ENCODE assay signal across 29 cellular contexts in genomic region chr14:88203289-88203688, GRCh38.
"Had no signal": no experiment of that assay in that cellular context is flagged by ENCODE, and none has a peak within 500 bp of the region (broad histone marks: within the 10 kb centered on the region; RNA-seq: fewer than 3 reads in every experiment).

No MANE protein-coding gene starts in this region.

- H3K9me3 ChIP-seq: ascending aorta, breast epithelium, colonic mucosa, esophagus squamous epithelium, gastroesophageal sphincter had no signal

- DNase-seq: activated B cell treated with CpG ODN at 0.5 μM for 24 hours; activated CD4-positive, alpha-beta T cell treated with anti-CD3 and anti-CD28 coated beads for 48 hours; activated CD4-positive, alpha-beta T cell treated with anti-CD3 and anti-CD28 coated beads, Interleukin-2, amount 50 U/mL, for 1 hour; activated CD4-positive, alpha-beta T cell treated with anti-CD3 and anti-CD28 coated beads, Interleukin-2, amount 50 U/mL, for 48 hours; activated CD8-positive, alpha-beta memory T cell treated with anti-CD3 and anti-CD28 coated beads for 24 hours; activated CD8-positive, alpha-beta T cell treated with anti-CD3 and anti-CD28 coated beads for 36 hours; activated effector memory CD4-positive, alpha-beta T cell treated with Interleukin-2 at 50 U/mL for 16 hours; activated gamma-delta T cell treated with Interleukin-2 at 50 U/mL for 16 hours; activated naive CD4-positive, alpha-beta T cell treated with anti-CD3 and anti-CD28 coated beads for 36 hours; activated naive CD8-positive, alpha-beta T cell treated with anti-CD3 and anti-CD28 coated beads for 36 hours; activated naive CD8-positive, alpha-beta T cell treated with anti-CD3 and anti-CD28 coated beads, Interleukin-2, amount 50 U/mL, for 24 hours; activated T-cell treated with anti-CD3 and anti-CD28 coated beads, Interleukin-2, amount 50 U/mL, for 4 hours; central memory CD4-positive, alpha-beta T cell; cerebellar nuclear complex; colonic mucosa; effector CD8-positive, alpha-beta T cell; esophagus squamous epithelium; foreskin melanocyte; T-helper 1 cell; T-helper 17 cell; T1000; WERI-Rb-1 had no signal

- H3K36me3 ChIP-seq: ascending aorta, breast epithelium, cardiac muscle cell, colonic mucosa, esophagus squamous epithelium, gastroesophageal sphincter, WERI-Rb-1 had no signal

- ATAC-seq: activated CD4-positive, CD25-positive, alpha-beta regulatory T cell treated with anti-CD3 and anti-CD28 coated beads, Interleukin-2, amount 50 U/mL, for 24 hours; activated CD8-positive, alpha-beta T cell treated with anti-CD3 and anti-CD28 coated beads for 36 hours; activated naive CD8-positive, alpha-beta T cell treated with anti-CD3 and anti-CD28 coated beads, Interleukin-2, amount 50 U/mL, for 24 hours; activated T-cell treated with anti-CD3 and anti-CD28 coated beads, Interleukin-2, amount 50 U/mL, for 4 hours; activated T-helper 17 cell treated with anti-CD3 and anti-CD28 coated beads, Interleukin-2, amount 50 U/mL, for 72 hours; gastroesophageal sphincter; T-helper 17 cell had no signal

- H3K27ac ChIP-seq: ascending aorta, breast epithelium, cardiac muscle cell, colonic mucosa, epithelial cell of prostate, esophagus squamous epithelium, gastroesophageal sphincter, WERI-Rb-1 had no signal

- H3K4me1 ChIP-seq: ascending aorta, breast epithelium, colonic mucosa, esophagus squamous epithelium, gastroesophageal sphincter had no signal

- H3K4me3 ChIP-seq: ascending aorta, breast epithelium, cardiac muscle cell, colonic mucosa, esophagus squamous epithelium, gastroesophageal sphincter had no signal

- H3K27me3 ChIP-seq: ascending aorta, breast epithelium, cardiac muscle cell, colonic mucosa had no signal
